ENCODE assay signal across 8 cellular contexts in the genomic region with DNA sequence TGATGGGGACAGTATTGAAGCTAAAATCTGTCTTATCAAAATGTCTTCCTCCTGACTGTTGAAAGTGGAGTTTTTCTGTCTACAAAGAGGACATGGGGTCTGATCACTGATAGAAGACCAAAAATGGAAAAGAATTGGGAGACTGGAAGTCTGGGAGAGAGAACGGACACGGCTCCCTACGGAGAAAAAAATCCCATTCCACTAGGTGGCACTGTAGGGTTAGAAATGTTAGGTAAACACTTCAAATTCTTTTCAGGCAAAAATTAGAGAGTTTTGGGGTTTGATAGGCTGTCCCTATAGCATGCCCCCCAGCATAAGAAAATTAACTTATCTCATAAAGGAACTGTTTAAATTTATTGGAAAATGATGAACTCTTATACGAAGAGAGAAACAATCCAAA.
DNase-seq lines count a peak whose midpoint lies in the region; ATAC-seq and TF ChIP-seq lines count a peak whose summit lies in the region.

No MANE protein-coding gene starts in this region.

- intact Hi-C loops in testis (cut with DNase I; ENCODE audit: low total_unique reads) = no loop called here

- no peak overlapping the region for H3K4me3 ChIP-seq in OCI-LY1 (ENCODE audit: low read depth, low read length, poor library complexity, severe bottlenecking)
- no peak overlapping the region for H3K4me3 ChIP-seq in fibroblast of mammary gland (ENCODE audit: control insufficient read depth, low read depth, low read length)
- H3K4me3 ChIP-seq in testis = no peak overlapping the region

- H3K9ac ChIP-seq in OCI-LY1 (ENCODE audit: low read length) = no peak overlapping the region

- no peaks in the 10 kb centered on the region for H3K4me1 ChIP-seq in OCI-LY1 (ENCODE audit: insufficient read depth, low read length, severe bottlenecking)
- H3K4me1 ChIP-seq in testis = no peaks in the 10 kb centered on the region

- TF ChIP-seq CTCF in OCI-LY1 (IDR thresholded peaks at IDR 0.05; ENCODE audit: low read length) (peak; percentile 54), fibroblast of mammary gland (conservative IDR thresholded peaks at IDR 0.05; ENCODE audit: control insufficient read depth, insufficient read depth, low read depth, low read length) (peak; percentile 53), testis (IDR thresholded peaks at IDR 0.05) (peak in 1 of 3 experiments; percentile 24)

- H3K79me2 ChIP-seq in OCI-LY1 (ENCODE audit: insufficient read depth, low read length) = no peaks in the 10 kb centered on the region

- no peak overlapping the region for H3K4me2 ChIP-seq in OCI-LY1 (ENCODE audit: low read length)

- WGBS in testis, 2 donors = 7 to 11% methylated on average over 4 of the region's 4 CpGs

- TF ChIP-seq POLR2A in testis (IDR thresholded peaks at IDR 0.05) = no peak

- H3K27ac ChIP-seq in OCI-LY1 (ENCODE audit: low read depth, low read length, poor library complexity, severe bottlenecking) (no peak overlapping the region), testis (no peak overlapping the region)

- DNase-seq in NCI-H510A treated with DMSO at 0.1 percent for 48 hours (lab: John Stamatoyannopoulos, UW) = peak; percentile 5
- DNase-seq in NCI-H510A (lab: John Stamatoyannopoulos, UW) = no peak
- peak; percentile 22 for DNase-seq in fibroblast of mammary gland (ENCODE audit: low read depth)
- DNase-seq in testis = peak; percentile 33

- H3K9me3 ChIP-seq in OCI-LY1 (ENCODE audit: low read length) (no peaks in the 10 kb centered on the region), testis (no peaks in the 10 kb centered on the region)

- H3F3A ChIP-seq in OCI-LY1 (ENCODE audit: insufficient read depth, low read length) = no peaks in the 10 kb centered on the region

- no peaks in the 10 kb centered on the region for H4K20me1 ChIP-seq in OCI-LY1 (ENCODE audit: insufficient read depth, low read length)

- H3K36me3 ChIP-seq in OCI-LY1 (ENCODE audit: insufficient read depth, low read length) = no peaks in the 10 kb centered on the region
- no peaks in the 10 kb centered on the region for H3K36me3 ChIP-seq in testis (ENCODE audit: low read depth, missing control alignments)

- H2AFZ ChIP-seq in OCI-LY1 (ENCODE audit: low read length) = no peak overlapping the region

- no peaks in the 10 kb centered on the region for H3K27me3 ChIP-seq in OCI-LY1 (ENCODE audit: insufficient read depth, low read length)
- no peaks in the 10 kb centered on the region for H3K27me3 ChIP-seq in testis

- ATAC-seq in GM19452 (IDR thresholded peaks at IDR 0.05; ENCODE audit: unreplicated experiment) = no peak
- no peak for ATAC-seq in HG02840 (IDR thresholded peaks at IDR 0.05; ENCODE audit: low FRiP score, unreplicated experiment)
- no peak for ATAC-seq in GM21526 (IDR thresholded peaks at IDR 0.05; ENCODE audit: low FRiP score, unreplicated experiment)

- H3K9me2 ChIP-seq in OCI-LY1 (ENCODE audit: low read depth, low read length) = no peaks in the 10 kb centered on the region
